ENCODE assay signal across 10 cellular contexts in the genomic region with DNA sequence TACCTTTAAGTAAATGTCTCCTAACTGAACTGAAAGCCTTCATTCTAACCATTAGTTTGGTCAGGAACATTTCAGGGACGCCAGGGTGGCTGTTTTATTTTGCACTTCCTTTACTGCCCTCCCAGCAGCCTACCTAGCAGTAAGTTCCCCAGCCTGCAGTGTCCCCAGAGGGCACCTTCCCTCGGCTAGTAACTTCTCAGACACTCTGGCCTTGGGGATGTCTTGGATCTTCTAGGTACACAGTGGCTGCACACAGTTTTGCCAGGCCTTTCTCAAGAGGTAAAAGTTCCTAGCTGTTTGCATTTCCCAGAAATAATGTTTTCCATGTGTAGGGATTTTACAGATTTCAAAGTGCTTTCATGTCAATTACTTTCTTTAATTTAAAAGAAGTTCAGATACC. TPM values are rescaled to one million over a fixed set of nuclear protein-coding genes. Genes with fewer than 3 reads are reported as not detected.
DNase-seq lines count a peak whose midpoint lies in the region; ATAC-seq and TF ChIP-seq lines count a peak whose summit lies in the region.
"Had no signal": no experiment of that assay in that cellular context is flagged by ENCODE, and none has a peak within 500 bp of the region (broad histone marks: within the 10 kb centered on the region; RNA-seq: fewer than 3 reads in every experiment).

No MANE protein-coding gene starts in this region.

- no peaks in the 10 kb centered on the region for H3K9me3 Mint-ChIP-seq in brain
- H3K9me3 Mint-ChIP-seq in stimulated activated memory B cell treated with anti-CD40 and anti-IgM and Interleukin-4, amounts not matched to agents 10 μg/mL and 1 μg/mL and 100 μg/mL, for 72 hours: no peaks in the 10 kb centered on the region
- no peaks in the 10 kb centered on the region for H3K9me3 Mint-ChIP-seq in Calu3 (ENCODE audit: low read depth, unreplicated experiment)

- H3K36me3 Mint-ChIP-seq in brain (no peaks in the 10 kb centered on the region), Calu3 (ENCODE audit: insufficient read depth, unreplicated experiment) (no peaks in the 10 kb centered on the region)
- H3K36me3 Mint-ChIP-seq in stimulated activated memory B cell treated with anti-CD40 and anti-IgM and Interleukin-4, amounts not matched to agents 10 μg/mL and 1 μg/mL and 100 μg/mL, for 72 hours: no peaks in the 10 kb centered on the region

- CTCF ChIA-PET in Calu3 (lab: Charles Lee): no interaction called here

- H3K4me3 ChIP-seq in HFF-Myc (replicated peaks; ENCODE audit: low read depth, low read length): peak overlapping the region; percentile 55
- H3K4me3 ChIP-seq in iPS-18c (ENCODE audit: insufficient read depth, low read depth, low read length): peak overlapping the region; percentile 52; the same call in 1 of the 2 replicates

- H3K27me3 Mint-ChIP-seq in brain (peaks cover 19% of the 10 kb centered on the region), Calu3 (ENCODE audit: unreplicated experiment) (no peaks in the 10 kb centered on the region)
- peaks cover 11% of the 10 kb centered on the region for H3K27me3 Mint-ChIP-seq in stimulated activated memory B cell treated with anti-CD40 and anti-IgM and Interleukin-4, amounts not matched to agents 10 μg/mL and 1 μg/mL and 100 μg/mL, for 72 hours

- BruUV-seq in Calu3 (replicated peaks; lab: Mats Ljungman, UMichigan): no TSS peak

- H3K4me1 Mint-ChIP-seq in brain (peaks cover 18% of the 10 kb centered on the region), Calu3 (ENCODE audit: low read depth, unreplicated experiment) (no peaks in the 10 kb centered on the region)
- H3K4me1 Mint-ChIP-seq in stimulated activated memory B cell treated with anti-CD40 and anti-IgM and Interleukin-4, amounts not matched to agents 10 μg/mL and 1 μg/mL and 100 μg/mL, for 72 hours: peaks cover 8% of the 10 kb centered on the region

- intact Hi-C loops in Calu3 (cut with micrococcal nuclease; ENCODE audit: unreplicated experiment): no loop called here

- peak; percentile 36 for ATAC-seq in stimulated activated memory B cell treated with anti-CD40 and anti-IgM and Interleukin-4, amounts not matched to agents 10 μg/mL and 1 μg/mL and 100 μg/mL, for 72 hours
- ATAC-seq: activated CD8-positive, alpha-beta T cell treated with anti-CD3 and anti-CD28 coated beads, Interleukin-2, amount 10 ng/mL, durations not matched to agents 7 days and 5 days had no signal

- H3K9me3 ChIP-seq in iPS-18c (ENCODE audit: control insufficient read depth, insufficient read depth, low read length): no peaks in the 10 kb centered on the region

- H3K4me3 Mint-ChIP-seq in brain (peak overlapping the region in 3 of 5 experiments; percentile 84 to 96 (median 89)), Calu3 (ENCODE audit: low read depth, unreplicated experiment) (no peak overlapping the region)
- no peak overlapping the region for H3K4me3 Mint-ChIP-seq in stimulated activated memory B cell treated with anti-CD40 and anti-IgM and Interleukin-4, amounts not matched to agents 10 μg/mL and 1 μg/mL and 100 μg/mL, for 72 hours
- H3K4me3 Mint-ChIP-seq: activated CD8-positive, alpha-beta T cell treated with anti-CD3 and anti-CD28 coated beads, Interleukin-2, amount 10 ng/mL, durations not matched to agents 7 days and 5 days had no signal

- H3K27ac Mint-ChIP-seq in brain: peak overlapping the region in 2 of 5 experiments; percentile 84 to 97
- H3K27ac Mint-ChIP-seq in stimulated activated memory B cell treated with anti-CD40 and anti-IgM and Interleukin-4, amounts not matched to agents 10 μg/mL and 1 μg/mL and 100 μg/mL, for 72 hours: no peak overlapping the region
- no peak overlapping the region for H3K27ac Mint-ChIP-seq in Calu3 (ENCODE audit: unreplicated experiment)
- H3K27ac Mint-ChIP-seq: activated CD8-positive, alpha-beta T cell treated with anti-CD3 and anti-CD28 coated beads, Interleukin-2, amount 10 ng/mL, durations not matched to agents 7 days and 5 days had no signal

- DNase-seq in HFF-Myc (ENCODE audit: extremely low read depth, low read depth) (peak; percentile 2), HUDEP-2 (lab: John Stamatoyannopoulos, UW; ENCODE audit: unreplicated experiment in 76 of 76) (no peak), Calu3 (no peak), dedifferentiated amniotic fluid mesenchymal stem cell (ENCODE audit: extremely low spot score) (no peak)
- DNase-seq in stimulated activated CD4-positive, alpha-beta T cell treated with anti-CD3 and anti-CD28 coated beads, Interleukin-15, amount 100 ng/mL, for 24 hours: no peak
- DNase-seq: activated CD8-positive, alpha-beta T cell treated with anti-CD3 and anti-CD28 coated beads, Interleukin-2, amount 10 ng/mL, durations not matched to agents 7 days and 5 days; KG1 had no signal

- TF ChIP-seq CTCF in HFF-Myc (IDR thresholded peaks at IDR 0.05; ENCODE audit: low read depth, low read length, missing control alignments) (no peak), brain (conservative IDR thresholded peaks at IDR 0.05) (no peak), Calu3 (IDR thresholded peaks at IDR 0.05; ENCODE audit: unreplicated experiment) (no peak)

RNA-seq across cellular contexts. Expression of a gene that starts 0.4 kb away (rescaled TPM):
- 2.5 TPM for polyA plus RNA-seq in brain (ENCODE audit: insufficient read depth, low read depth, low replicate concordance)
- 0.66 and 0.80 TPM in 2 replicates for total RNA-seq in Calu3 (2022)

Comparison
In these comparisons a context has a peak if more than half of its experiments do, and no peak if none do; other contexts are left out.
1. H3K4me3 Mint-ChIP-seq: peak in brain (3 of 5); none in stimulated activated memory B cell treated with anti-CD40 and anti-IgM and Interleukin-4, amounts not matched to agents 10 μg/mL and 1 μg/mL and 100 μg/mL, for 72 hours (single experiment) and Calu3 (single experiment).